ENCODE assay signal across 13 cellular contexts in the genomic region with DNA sequence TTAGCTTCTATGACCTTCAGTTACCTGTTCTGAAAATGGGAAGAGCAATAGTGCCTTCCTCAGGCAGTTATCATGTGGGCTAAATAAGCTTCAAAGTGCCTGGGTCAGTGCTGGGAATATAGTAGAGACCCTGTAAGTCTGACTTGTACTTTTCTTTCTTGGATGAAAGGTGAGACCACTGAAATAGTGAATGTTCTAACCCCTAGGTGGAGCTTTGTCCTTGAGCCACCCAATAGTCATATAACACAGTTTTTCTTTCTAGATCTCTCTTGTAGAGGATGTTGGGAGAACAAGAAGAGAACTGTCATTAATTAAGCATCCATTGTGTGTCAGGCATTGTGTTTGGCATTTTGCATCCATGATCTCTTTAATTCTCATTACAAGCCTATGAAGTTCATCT. TPM values are rescaled to one million over a fixed set of nuclear protein-coding genes. Genes with fewer than 3 reads are reported as not detected.
"Had no signal": no experiment of that assay in that cellular context is flagged by ENCODE, and none has a peak within 500 bp of the region (broad histone marks: within the 10 kb centered on the region; RNA-seq: fewer than 3 reads in every experiment).

No MANE protein-coding gene starts in this region.

- H3K36me3 ChIP-seq: heart left ventricle, upper lobe of right lung had no signal

- ATAC-seq: activated naive CD4-positive, alpha-beta T cell treated with anti-CD3 and anti-CD28 coated beads, Interleukin-2, amount 50 U/mL, for 72 hours; activated T-cell treated with anti-CD3 and anti-CD28 coated beads, Interleukin-2, amount 50 U/mL, for 4 hours; heart left ventricle; left lobe of liver; natural killer cell; psoas muscle; upper lobe of right lung had no signal

- H3K27ac ChIP-seq: heart left ventricle, psoas muscle, upper lobe of right lung had no signal

- H3K4me3 ChIP-seq: heart left ventricle, psoas muscle, upper lobe of right lung had no signal

- H3K27me3 ChIP-seq: upper lobe of right lung had no signal

- DNase-seq: activated effector memory CD4-positive, alpha-beta T cell treated with anti-CD3 and anti-CD28 coated beads, Interleukin-2, amount 50 U/mL, for 16 hours; activated T-cell treated with anti-CD3 and anti-CD28 coated beads, Interleukin-2, amount 50 U/mL, for 4 hours; foreskin melanocyte; heart left ventricle; natural killer cell; psoas muscle; stimulated activated CD4-positive, alpha-beta T cell treated with anti-CD3 and anti-CD28 coated beads, Interleukin-12 subunit alpha, Interleukin-12 subunit beta, amount 100 ng/mL, for 4 hours; stimulated activated naive CD4-positive, alpha-beta T cell; upper lobe of right lung had no signal

- H3K9me3 ChIP-seq: heart left ventricle, psoas muscle, upper lobe of right lung had no signal

RNA-seq across cellular contexts. Expression of a gene that starts 13.0 kb away (rescaled TPM):
- total RNA-seq: activated naive CD4-positive, alpha-beta T cell treated with anti-CD3 and anti-CD28 coated beads, Interleukin-2, amount 50 U/mL, for 72 hours; activated T-cell treated with anti-CD3 and anti-CD28 coated beads, Interleukin-2, amount 50 U/mL, for 4 hours; bronchial epithelial cell; heart left ventricle; left lobe of liver; mucosa of gallbladder; natural killer cell; psoas muscle; upper lobe of right lung had no signal
- polyA plus RNA-seq: heart left ventricle, psoas muscle had no signal
